8 cellular contexts compared by ENCODE assay signal in the genomic region with DNA sequence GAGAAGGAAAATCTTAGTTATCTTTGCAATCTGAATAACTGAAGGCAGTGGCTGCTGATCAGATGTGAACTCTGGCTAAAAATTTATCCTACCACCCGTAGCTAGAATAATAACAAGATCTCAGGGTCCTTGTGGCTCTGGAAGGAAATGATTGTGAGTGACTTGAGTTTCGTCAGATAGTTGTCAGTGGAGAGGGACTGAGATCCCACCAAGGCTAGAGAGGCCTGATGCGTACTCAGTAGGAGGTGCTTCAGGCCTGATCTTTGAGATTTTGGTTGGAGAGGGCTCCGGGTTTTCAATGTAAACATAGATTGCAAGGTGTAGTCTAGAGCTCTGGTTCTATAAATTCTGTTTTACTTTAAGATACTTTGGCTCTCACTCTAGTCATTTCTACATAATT. TPM values are rescaled to one million over a fixed set of nuclear protein-coding genes. Genes with fewer than 3 reads are reported as not detected.
DNase-seq lines count a peak whose midpoint lies in the region; ATAC-seq, FAIRE-seq and TF ChIP-seq lines count a peak whose summit lies in the region.

No MANE protein-coding gene starts in this region.

- no peaks in the 10 kb centered on the region for H3K9me3 ChIP-seq in CD8-positive, alpha-beta T cell (ENCODE audit: low read length)
- H3K9me3 ChIP-seq in parathyroid adenoma (ENCODE audit: control insufficient read depth, low read length), result no peaks in the 10 kb centered on the region

- FAIRE-seq in RCC 7860 (lab: Jason Lieb, UNC), result no peak

- H3K27ac ChIP-seq in CD8-positive, alpha-beta T cell (ENCODE audit: low read depth, low read length), result peak overlapping the region; percentile 72
- H3K27ac ChIP-seq in dorsolateral prefrontal cortex (peak overlapping the region in 55 of 59 donors; percentile 30 to 100 (median 99)), parathyroid adenoma (peak overlapping the region; percentile 60)

- no peak for TF ChIP-seq POLR2A in NB4 (IDR thresholded peaks at IDR 0.05; ENCODE audit: extremely low read depth, insufficient read length)

- H3K4me3 Mint-ChIP-seq in CD8-positive, alpha-beta T cell, result peak overlapping the region; percentile 84

- peaks cover 38% of the 10 kb centered on the region for H3K36me3 Mint-ChIP-seq in CD8-positive, alpha-beta T cell

- H3K4me1 Mint-ChIP-seq in CD8-positive, alpha-beta T cell (ENCODE audit: low read depth), result peaks cover 47% of the 10 kb centered on the region

- no peaks in the 10 kb centered on the region for H3K27me3 ChIP-seq in CD8-positive, alpha-beta T cell (ENCODE audit: insufficient read depth, low read length)
- H3K27me3 ChIP-seq in dorsolateral prefrontal cortex, result no peaks in the 10 kb centered on the region
- H3K27me3 ChIP-seq in parathyroid adenoma (ENCODE audit: control insufficient read depth, insufficient read depth, low read length), result no peaks in the 10 kb centered on the region

- no peaks in the 10 kb centered on the region for H3K27me3 Mint-ChIP-seq in CD8-positive, alpha-beta T cell (ENCODE audit: low read depth)

- intact Hi-C loops in CD8-positive, alpha-beta T cell (cut with DNase I, micrococcal nuclease), result loop anchor here (5.0 to 10.0 kb wide), 5 partner anchors 39 to 576 kb away; a partner anchor contains a TSS
- intact Hi-C loops in dorsolateral prefrontal cortex (cut with DNase I), result loop anchor here (1.0 to 5.0 kb wide), 3 partner anchors 23 to 136 kb away; a partner anchor contains a TSS

- no peak overlapping the region for H3K9ac ChIP-seq in parathyroid adenoma

- peak overlapping the region; percentile 71 for H3K4me3 ChIP-seq in CD8-positive, alpha-beta T cell (ENCODE audit: low read depth, low read length)
- H3K4me3 ChIP-seq in NB4 (ENCODE audit: low read depth, low read length), result peak overlapping the region; percentile 94
- H3K4me3 ChIP-seq in dorsolateral prefrontal cortex, result peak overlapping the region; percentile 45 to 99 (median 80)
- H3K4me3 ChIP-seq in parathyroid adenoma (ENCODE audit: low read depth, low read length), result no peak overlapping the region

- ATAC-seq in CD8-positive, alpha-beta T cell, result no peak

- no peak for TF ChIP-seq CTCF in CD8-positive, alpha-beta T cell (IDR thresholded peaks at IDR 0.05)
- no peak for TF ChIP-seq CTCF in NB4 (IDR thresholded peaks at IDR 0.05; ENCODE audit: low read depth, low read length)
- TF ChIP-seq CTCF in dorsolateral prefrontal cortex (IDR thresholded peaks at IDR 0.05 in 54 of 56, conservative IDR thresholded peaks at IDR 0.05 in 2 of 56; ENCODE audit: low read depth in 1 of 56, partially characterized antibody in 56 of 56), result no peak
- no peak for TF ChIP-seq CTCF in parathyroid adenoma (IDR thresholded peaks at IDR 0.05)

- peaks cover 17% of the 10 kb centered on the region for H3K36me3 ChIP-seq in CD8-positive, alpha-beta T cell (ENCODE audit: insufficient read depth, low read length)
- no peaks in the 10 kb centered on the region for H3K36me3 ChIP-seq in parathyroid adenoma (ENCODE audit: control insufficient read depth, insufficient read depth, low read length)

- peak overlapping the region; percentile 80 for H3K27ac Mint-ChIP-seq in CD8-positive, alpha-beta T cell

- peak overlapping the region; percentile 58 for H3K4me2 ChIP-seq in parathyroid adenoma (ENCODE audit: low read length)

- POLR2A ChIA-PET in CD8-positive, alpha-beta T cell (lab: Charles Lee), result interaction anchor here (0.9 to 3.4 kb wide), 5 partner anchors 12 to 156 kb away, joined by 3 to 18 read pairs (median 5); a partner anchor contains a TSS

- no peaks in the 10 kb centered on the region for H3K9me3 Mint-ChIP-seq in CD8-positive, alpha-beta T cell

- CTCF ChIA-PET in CD8-positive, alpha-beta T cell (lab: Charles Lee), result interaction anchor here (0.7 to 1.8 kb wide), 8 partner anchors 10 to 140 kb away, joined by 3 to 12 read pairs (median 6); a partner anchor contains a TSS

- DNase-seq in CD8-positive, alpha-beta T cell, result no peak
- DNase-seq in NB4 (ENCODE audit: low read depth) (peak; percentile 21), dorsolateral prefrontal cortex (peak in 1 of 10 donors; percentile 6), RCC 7860 (ENCODE audit: low spot score) (no peak), HT-29 (ENCODE audit: low spot score) (no peak), retina (no peak)
- DNase-seq in activated naive CD4-positive, alpha-beta T cell treated with anti-CD3 and anti-CD28 coated beads, Interleukin-2, amount 50 U/mL, for 16 hours, result no peak

- peaks cover 9% of the 10 kb centered on the region for H3K79me2 ChIP-seq in parathyroid adenoma

- H3K4me1 ChIP-seq in CD8-positive, alpha-beta T cell (ENCODE audit: insufficient read depth, low read length), result peaks cover 36% of the 10 kb centered on the region
- peaks cover 3% of the 10 kb centered on the region for H3K4me1 ChIP-seq in parathyroid adenoma

- no peak overlapping the region for H2AFZ ChIP-seq in parathyroid adenoma

RNA-seq across cellular contexts. Expression of a gene that starts 1.4 kb away (rescaled TPM):
- 100 to 1,000 TPM; 191 to 196 TPM for total RNA-seq in CD8-positive, alpha-beta T cell
- total RNA-seq in dorsolateral prefrontal cortex, result 100 to 1,000 TPM; 149 to 312 (median 228) TPM
- 44.0 and 46.2 TPM in 2 replicates for total RNA-seq in HT-29 (2014; rRNA removed; shearing (Covaris generic))

RNA-seq across cellular contexts. Expression of a gene that starts 13.5 kb away (rescaled TPM):
- 1 to 10 TPM; 1.3 to 1.5 TPM for total RNA-seq in CD8-positive, alpha-beta T cell
- 10 to 100 TPM; 12.9 to 37.0 (median 21.7) TPM for total RNA-seq in dorsolateral prefrontal cortex
- total RNA-seq in HT-29 (2014; rRNA removed; shearing (Covaris generic)), result 139 and 147 TPM in 2 replicates

RNA-seq across cellular contexts. Expression of a gene that starts 22.7 kb away (rescaled TPM):
- total RNA-seq in CD8-positive, alpha-beta T cell, result 10 to 100 TPM; 18.3 to 22.6 TPM
- total RNA-seq in dorsolateral prefrontal cortex, result 10 to 100 TPM; 23.3 to 58.3 (median 37.1) TPM
- 42.9 and 48.5 TPM in 2 replicates for total RNA-seq in HT-29 (2014; rRNA removed; shearing (Covaris generic))

RNA-seq across cellular contexts. Expression of a gene that starts 56.6 kb away (rescaled TPM):
- total RNA-seq in CD8-positive, alpha-beta T cell, result 10 to 100 TPM; 39.0 to 43.0 TPM
- 10 to 100 TPM in 118 of 120 experiments, 1 to 10 TPM in 2; 7.0 to 40.6 (median 19.7) TPM for total RNA-seq in dorsolateral prefrontal cortex
- total RNA-seq in HT-29 (2014; rRNA removed; shearing (Covaris generic)), result 17.1 and 25.7 TPM in 2 replicates

Comparison
In these comparisons a context has a peak if more than half of its experiments do, and no peak if none do; other contexts are left out.
1. RNA of a gene that starts 13.5 kb away (total RNA-seq): 139 to 147 TPM in HT-29 and 12.9 to 37.0 TPM in dorsolateral prefrontal cortex; 1.3 to 1.5 TPM in CD8-positive, alpha-beta T cell; every median in the first group is over 4 times any median in the second.
2. Peak in every context shown above with its lines, with median percentiles within 50 percentile points of each other: H3K27ac ChIP-seq.